In the genomic region with DNA sequence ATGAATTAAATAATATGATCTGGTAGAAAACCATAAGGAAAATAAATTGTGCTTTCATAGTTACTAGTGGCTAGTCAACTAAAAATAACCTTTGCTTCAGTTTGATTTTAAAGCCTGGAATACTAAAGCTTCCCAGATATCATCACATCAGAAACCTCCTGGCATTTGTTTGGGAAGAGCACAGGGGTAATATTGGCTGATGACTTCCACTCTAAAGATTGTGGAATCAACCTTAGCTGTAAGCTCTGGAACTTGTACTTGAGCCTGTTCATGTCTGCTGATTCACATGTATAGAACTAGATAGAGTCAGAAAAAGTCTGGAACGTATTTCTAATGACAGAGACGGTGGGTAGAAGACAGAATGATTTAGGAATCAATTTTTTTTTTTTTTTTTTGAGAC, we compare ENCODE assay signal across 29 cellular contexts.
"Had no signal": no experiment of that assay in that cellular context is flagged by ENCODE, and none has a peak within 500 bp of the region (broad histone marks: within the 10 kb centered on the region; RNA-seq: fewer than 3 reads in every experiment).

No MANE protein-coding gene starts in this region.

- H3K4me2 ChIP-seq: hepatocyte had no signal

- H3K9me3 ChIP-seq: breast epithelium, colonic mucosa, gastroesophageal sphincter had no signal

- H3K27me3 ChIP-seq: adrenal gland, breast epithelium, cardiac muscle cell, colonic mucosa, foreskin keratinocyte, gastroesophageal sphincter, heart right ventricle, hepatocyte had no signal

- ATAC-seq: activated CD4-positive, alpha-beta T cell treated with anti-CD3 and anti-CD28 coated beads for 36 hours; activated naive CD8-positive, alpha-beta T cell treated with anti-CD3 and anti-CD28 coated beads, Interleukin-2, amount 50 U/mL, for 24 hours; activated T-cell treated with anti-CD3 and anti-CD28 coated beads, Interleukin-2, amount 50 U/mL, for 4 hours; activated T-helper 17 cell treated with anti-CD3 and anti-CD28 coated beads, Interleukin-2, amount 50 U/mL, for 72 hours; foreskin keratinocyte; gastroesophageal sphincter had no signal

- H3K4me1 ChIP-seq: adrenal gland, breast epithelium, colonic mucosa, gastroesophageal sphincter, heart right ventricle had no signal

- H3K27ac ChIP-seq: adrenal gland, breast epithelium, cardiac muscle cell, colonic mucosa, epithelial cell of prostate, foreskin keratinocyte, gastroesophageal sphincter, heart right ventricle, hepatocyte had no signal

- H3K79me2 ChIP-seq: hepatocyte had no signal

- H3K4me3 ChIP-seq: adrenal gland, breast epithelium, cardiac muscle cell, colonic mucosa, gastroesophageal sphincter, heart right ventricle, hepatocyte had no signal

- H3K36me3 ChIP-seq: adrenal gland, breast epithelium, cardiac muscle cell, colonic mucosa, gastroesophageal sphincter, heart right ventricle had no signal

- H2AFZ ChIP-seq: hepatocyte had no signal

- DNase-seq: activated CD4-positive, alpha-beta memory T cell treated with anti-CD3 and anti-CD28 coated beads for 36 hours; activated CD4-positive, alpha-beta T cell treated with anti-CD3 and anti-CD28 coated beads for 36 hours; activated CD4-positive, alpha-beta T cell treated with anti-CD3 and anti-CD28 coated beads, Interleukin-2, amount 10 ng/mL, durations not matched to agents 24 days and 14 days; activated CD4-positive, CD25-positive, alpha-beta regulatory T cell; activated CD4-positive, CD25-positive, alpha-beta regulatory T cell treated with anti-CD3 and anti-CD28 coated beads, Interleukin-2, amount 50 U/mL, for 72 hours; activated CD8-positive, alpha-beta memory T cell treated with anti-CD3 and anti-CD28 coated beads, Interleukin-2, amount 50 U/mL, for 48 hours; activated effector memory CD4-positive, alpha-beta T cell treated with Interleukin-2 at 50 U/mL for 16 hours; activated gamma-delta T cell treated with Interleukin-2 at 50 U/mL for 16 hours; activated naive CD4-positive, alpha-beta T cell treated with Interleukin-2 at 50 U/mL for 16 hours; activated naive CD8-positive, alpha-beta T cell treated with anti-CD3 and anti-CD28 coated beads for 36 hours; activated naive CD8-positive, alpha-beta T cell treated with anti-CD3 and anti-CD28 coated beads, Interleukin-2, amount 50 U/mL, for 24 hours; activated T-cell treated with anti-CD3 and anti-CD28 coated beads for 4 hours; activated T-cell treated with anti-CD3 and anti-CD28 coated beads, Interleukin-2, amount 50 U/mL, for 4 hours; adrenal gland; amygdala; aorta; central memory CD4-positive, alpha-beta T cell; cerebellar nuclear complex; colonic mucosa; effector CD8-positive, alpha-beta T cell; foreskin keratinocyte; heart right ventricle; T-helper 2 cell had no signal
